In the genomic region with DNA sequence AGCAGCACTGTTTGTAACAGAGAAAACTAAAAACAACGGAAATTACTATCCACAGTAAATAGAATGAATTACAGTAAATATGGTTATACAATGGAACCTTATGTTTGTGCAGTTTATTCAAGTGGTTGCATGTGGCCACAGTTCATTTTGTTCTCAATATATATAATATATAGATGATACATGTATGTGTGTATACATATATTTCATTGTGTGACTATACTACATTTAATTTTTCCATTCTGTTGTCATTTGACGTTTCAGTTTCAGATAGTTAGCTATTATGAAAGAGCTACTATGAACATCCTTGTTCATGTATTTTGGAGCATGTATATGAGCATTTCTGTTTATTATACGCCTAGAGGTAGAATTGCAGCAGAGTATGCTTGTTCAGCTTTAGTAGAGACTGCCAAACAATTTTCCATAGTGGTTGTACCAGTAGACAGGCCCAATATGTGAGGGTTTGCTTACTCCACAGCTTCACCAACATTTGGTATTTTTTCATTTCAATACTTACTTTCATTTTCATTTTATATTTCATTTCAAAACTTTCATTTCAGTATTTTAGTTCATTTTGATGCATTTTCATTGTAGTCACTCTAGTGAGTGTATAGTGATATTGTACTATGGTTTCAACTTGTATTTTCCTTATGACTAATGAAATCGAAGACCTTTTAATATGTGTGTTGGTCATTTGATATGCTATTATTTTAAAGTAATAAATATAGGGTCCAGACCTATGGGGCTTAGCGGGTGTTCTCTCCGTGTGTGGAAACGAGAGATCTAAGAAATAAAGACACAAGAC, we compare ENCODE assay signal across 24 cellular contexts.
DNase-seq lines count a peak whose midpoint lies in the region; ATAC-seq, FAIRE-seq and TF ChIP-seq lines count a peak whose summit lies in the region.
"Had no signal": no experiment of that assay in that cellular context is flagged by ENCODE, and none has a peak within 500 bp of the region (broad histone marks: within the 10 kb centered on the region; RNA-seq: fewer than 3 reads in every experiment).

No MANE protein-coding gene starts in this region.

- H3K27ac ChIP-seq in K562 (ENCODE audit: extremely low read depth, low read depth, low read length), result peak overlapping the region; percentile 53; the same call in 1 of the 3 replicates
- H3K27ac ChIP-seq: 22Rv1, BLaER1, Peyer's patch had no signal

- TF ChIP-seq POLR2A in K562 (conservative IDR thresholded peaks at IDR 0.05), result no peak

- H3K27me3 ChIP-seq in K562 (ENCODE audit: control insufficient read depth in 2 of 2, insufficient read depth in 2 of 2, low read length in 2 of 2), result no peaks in the 10 kb centered on the region
- H3K27me3 ChIP-seq: BLaER1, Peyer's patch had no signal

- no peaks in the 10 kb centered on the region for H3K79me2 ChIP-seq in K562 (ENCODE audit: control insufficient read depth, insufficient read depth, low read length)

- no peak overlapping the region for H3K9ac ChIP-seq in K562 (ENCODE audit: insufficient read depth in 1 of 2, low read depth in 2 of 2, low read length in 2 of 2)
- H3K9ac ChIP-seq: BLaER1 had no signal

- CTCF ChIA-PET in activated naive CD4-positive, alpha-beta T cell treated with anti-CD3 and anti-CD28 coated beads for 36 hours (lab: Charles Lee), result interaction anchor here (0.7 to 1.3 kb wide), 4 partner anchors 35 to 605 kb away, joined by 3 read pairs; no protein-coding TSS in a partner anchor
- CTCF ChIA-PET in K562 (lab: Yijun Ruan, JAX; ENCODE audit: low intra/inter-chr PET ratio), result no interaction called here

- H3K4me3 Mint-ChIP-seq in activated naive CD4-positive, alpha-beta T cell treated with anti-CD3 and anti-CD28 coated beads for 36 hours, result no peak overlapping the region
- H3K4me3 Mint-ChIP-seq in stimulated activated naive CD8-positive, alpha-beta T cell treated with anti-CD3 and anti-CD28 coated beads, Interleukin-15, amount 100 ng/mL, for 72 hours, result peak overlapping the region in 1 of 2 donors; percentile 22
- H3K4me3 Mint-ChIP-seq: CD4-positive, alpha-beta T cell had no signal

- no peaks in the 10 kb centered on the region for H3K9me3 ChIP-seq in K562 (replicated peaks; ENCODE audit: control insufficient read depth, insufficient read depth, low read depth, low read length)
- H3K9me3 ChIP-seq: Peyer's patch had no signal

- no peaks in the 10 kb centered on the region for H3K36me3 ChIP-seq in K562 (ENCODE audit: control insufficient read depth, insufficient read depth, low read length)
- H3K36me3 ChIP-seq: Peyer's patch had no signal

- H2AFZ ChIP-seq in K562 (ENCODE audit: low read depth, low read length), result peak overlapping the region; percentile 48

- H3K4me1 Mint-ChIP-seq in activated naive CD4-positive, alpha-beta T cell treated with anti-CD3 and anti-CD28 coated beads for 36 hours (ENCODE audit: low read depth), result peaks cover 16% of the 10 kb centered on the region
- peaks cover 18% of the 10 kb centered on the region for H3K4me1 Mint-ChIP-seq in stimulated activated naive CD8-positive, alpha-beta T cell treated with anti-CD3 and anti-CD28 coated beads, Interleukin-15, amount 100 ng/mL, for 72 hours

- no peak for TF ChIP-seq RAD21 in K562 (CRISPR knock-in tag; conservative IDR thresholded peaks at IDR 0.05 in 1 of 2, IDR thresholded peaks at IDR 0.05 in 1 of 2)

- H4K20me1 ChIP-seq in K562 (replicated peaks; ENCODE audit: control insufficient read depth, insufficient read depth, low read length), result no peaks in the 10 kb centered on the region
- H4K20me1 ChIP-seq: BLaER1 had no signal

- FAIRE-seq in K562 (lab: Jason Lieb, UNC), result no peak
- FAIRE-seq: H54 had no signal

- peaks cover 13% of the 10 kb centered on the region for H3K36me3 Mint-ChIP-seq in activated naive CD4-positive, alpha-beta T cell treated with anti-CD3 and anti-CD28 coated beads for 36 hours (ENCODE audit: low read depth)

- 48% methylated on average over 7 of the region's 7 CpGs for WGBS in K562 (ENCODE audit: insufficient coverage, low coverage, missing lambda C conversion rate)

- ATAC-seq in activated CD4-positive, CD25-positive, alpha-beta regulatory T cell treated with anti-CD3 and anti-CD28 coated beads, Interleukin-2, amount 50 U/mL, for 24 hours, result peak; percentile 74 to 76
- no peak; the same call in 1 of the 3 replicates for ATAC-seq in K562
- ATAC-seq in stimulated activated naive CD8-positive, alpha-beta T cell treated with anti-CD3 and anti-CD28 coated beads, Interleukin-15, amount 100 ng/mL, for 72 hours, result peak; percentile 76

- H3K9me3 Mint-ChIP-seq in activated naive CD4-positive, alpha-beta T cell treated with anti-CD3 and anti-CD28 coated beads for 36 hours, result peaks cover 3% of the 10 kb centered on the region
- H3K9me3 Mint-ChIP-seq in stimulated activated naive CD8-positive, alpha-beta T cell treated with anti-CD3 and anti-CD28 coated beads, Interleukin-15, amount 100 ng/mL, for 72 hours, result peaks cover 0 to 6% of the 10 kb centered on the region in 2 donors
- H3K9me3 Mint-ChIP-seq: CD4-positive, alpha-beta T cell had no signal

- no peak for DNase-seq in activated CD4-positive, CD25-positive, alpha-beta regulatory T cell treated with anti-CD3 and anti-CD28 coated beads, Interleukin-2, amount 50 U/mL, for 72 hours
- no peak for DNase-seq in activated naive CD4-positive, alpha-beta T cell treated with anti-CD3 and anti-CD28 coated beads for 36 hours
- no peak for DNase-seq in activated naive CD4-positive, alpha-beta T cell treated with anti-CD3 and anti-CD28 coated beads, Interleukin-2, amount 50 U/mL, for 16 hours
- DNase-seq in K562 (ENCODE audit: extremely low read depth in 1 of 4, low spot score in 3 of 4), result no peak
- no peak for DNase-seq in stimulated activated naive CD8-positive, alpha-beta T cell treated with anti-CD3 and anti-CD28 coated beads, Interleukin-15, amount 100 ng/mL, for 72 hours
- no peak for DNase-seq in nucleus accumbens (lab: John Stamatoyannopoulos, UW)
- no peak for DNase-seq in kidney tubule cell (ENCODE audit: low spot score)
- DNase-seq: CD4-positive, alpha-beta T cell; COR-L47; DMS79; KBM-7; MM.1S; NCI-H1092; NCI-H1436; NCI-H187 treated with DMSO at 0.1 percent for 48 hours; NCI-H2227 treated with DMSO at 0.1 percent for 48 hours; NCI-H510A; NCI-H748 treated with DMSO at 0.1 percent for 48 hours; NK-92 treated with Interleukin-12 subunit alpha and Interleukin-12 subunit beta, amount 100 ng/mL, for 24 hours; Peyer's patch had no signal

- no peak overlapping the region for H3K4me3 ChIP-seq in K562
- H3K4me3 ChIP-seq: BLaER1, Peyer's patch had no signal

- TF ChIP-seq EP300 in K562 (IDR thresholded peaks at IDR 0.05; ENCODE audit: low read length), result no peak

- in situ Hi-C loops in K562 (cut with MboI), result no loop called here

- H3K4me1 ChIP-seq in K562 (replicated peaks in 1 of 2; ENCODE audit: control insufficient read depth in 2 of 2, insufficient read depth in 2 of 2, low read length in 2 of 2), result peaks cover 0 to 14% of the 10 kb centered on the region in 2 experiments; a peak in 2 of 5 replicates
- H3K4me1 ChIP-seq: Peyer's patch had no signal

- POLR2A ChIA-PET in K562 (lab: Yijun Ruan, JAX), result interaction anchor here (0.6 to 1.4 kb wide), 3 partner anchors 9 to 17 kb away, joined by 3 read pairs; no protein-coding TSS in a partner anchor

- peak overlapping the region; percentile 51 for H3K4me2 ChIP-seq in K562 (ENCODE audit: insufficient read depth, low read length)
- H3K4me2 ChIP-seq: BLaER1 had no signal

- intact Hi-C loops in activated naive CD4-positive, alpha-beta T cell treated with anti-CD3 and anti-CD28 coated beads for 36 hours (cut with micrococcal nuclease), result loop anchor here (1.0 to 10.0 kb wide), 11 partner anchors 14 to 933 kb away; a partner anchor contains a TSS
- intact Hi-C loops in K562 (cut with micrococcal nuclease), result no loop called here

- peak overlapping the region; percentile 17 for H3K27ac Mint-ChIP-seq in activated naive CD4-positive, alpha-beta T cell treated with anti-CD3 and anti-CD28 coated beads for 36 hours
- peak overlapping the region in 1 of 2 donors; percentile 73 for H3K27ac Mint-ChIP-seq in stimulated activated naive CD8-positive, alpha-beta T cell treated with anti-CD3 and anti-CD28 coated beads, Interleukin-15, amount 100 ng/mL, for 72 hours
- H3K27ac Mint-ChIP-seq: CD4-positive, alpha-beta T cell had no signal

- H3K9me1 ChIP-seq in K562 (ENCODE audit: control insufficient read depth, insufficient read depth, low read length), result no peaks in the 10 kb centered on the region

- no peak for TF ChIP-seq CTCF in K562 (IDR thresholded peaks at IDR 0.05 in 2 of 3, conservative IDR thresholded peaks at IDR 0.05 in 1 of 3; ENCODE audit: insufficient read depth in 2 of 3, low read depth in 1 of 3, low read length in 3 of 3)

- H3K27me3 Mint-ChIP-seq in activated naive CD4-positive, alpha-beta T cell treated with anti-CD3 and anti-CD28 coated beads for 36 hours (ENCODE audit: low read depth), result no peaks in the 10 kb centered on the region
- H3K27me3 Mint-ChIP-seq in stimulated activated naive CD8-positive, alpha-beta T cell treated with anti-CD3 and anti-CD28 coated beads, Interleukin-15, amount 100 ng/mL, for 72 hours, result no peaks in the 10 kb centered on the region
- H3K27me3 Mint-ChIP-seq: CD4-positive, alpha-beta T cell had no signal

- no TSS peak for BruUV-seq in K562 (replicated peaks; lab: Mats Ljungman, UMichigan)

TF ChIP-seq in K562, 482 proteins besides CTCF, POLR2A, EP300 and RAD21:
- TF ChIP-seq ZFPM2 (CRISPR knock-in tag; IDR thresholded peaks at IDR 0.05), result no peak
- TF ChIP-seq NR2C1 (IDR thresholded peaks at IDR 0.05), result no peak
- TF ChIP-seq NR2C1 (tag; IDR thresholded peaks at IDR 0.05), result no peak
